8 cellular contexts compared by ENCODE assay signal in the genomic region with DNA sequence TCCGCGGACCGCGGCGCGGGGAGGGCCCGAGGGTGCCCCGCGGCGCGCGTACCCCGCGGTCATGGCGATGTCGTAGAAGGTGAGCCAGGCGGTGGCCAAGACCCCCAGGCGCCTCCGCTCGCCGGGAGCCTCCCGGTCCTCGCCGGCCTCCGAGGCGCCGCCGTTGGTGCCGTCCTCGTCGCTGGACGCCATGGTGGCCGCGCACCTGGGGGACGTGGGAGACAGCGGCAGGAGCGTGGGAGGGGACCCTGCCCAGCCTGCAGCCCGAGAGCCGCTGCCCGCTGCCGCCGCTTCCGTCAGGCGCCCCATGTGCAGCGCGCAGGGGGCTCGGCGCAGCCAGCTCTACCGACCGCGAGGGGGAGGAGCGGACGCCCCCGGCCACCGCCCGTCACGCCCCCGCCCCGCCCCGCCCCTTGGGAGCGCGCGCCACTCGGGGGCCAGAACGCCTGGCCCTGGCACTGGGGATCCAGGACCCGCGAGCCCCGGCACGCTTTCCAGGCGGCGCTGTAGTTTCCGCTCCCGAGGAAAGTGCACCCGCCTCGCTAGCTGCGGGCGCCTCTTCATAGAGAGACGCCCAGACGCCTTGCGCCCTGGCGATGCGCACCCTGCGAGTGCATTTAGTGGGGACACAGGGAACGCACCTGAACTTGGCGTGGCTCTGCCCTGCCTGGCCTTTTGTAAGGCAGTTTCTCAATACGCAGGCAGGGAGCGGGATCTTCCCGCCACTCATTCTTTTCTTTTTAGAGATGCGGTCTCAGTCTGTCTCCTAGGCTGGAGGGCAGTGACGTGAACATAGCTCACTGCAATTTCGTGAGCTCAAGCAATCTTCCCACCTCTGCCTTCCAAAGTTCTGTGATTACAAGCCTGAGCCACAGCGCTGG. TPM values are rescaled to one million over a fixed set of nuclear protein-coding genes. Genes with fewer than 3 reads are reported as not detected.
DNase-seq lines count a peak whose midpoint lies in the region; ATAC-seq and TF ChIP-seq lines count a peak whose summit lies in the region.

A gene with protein sequence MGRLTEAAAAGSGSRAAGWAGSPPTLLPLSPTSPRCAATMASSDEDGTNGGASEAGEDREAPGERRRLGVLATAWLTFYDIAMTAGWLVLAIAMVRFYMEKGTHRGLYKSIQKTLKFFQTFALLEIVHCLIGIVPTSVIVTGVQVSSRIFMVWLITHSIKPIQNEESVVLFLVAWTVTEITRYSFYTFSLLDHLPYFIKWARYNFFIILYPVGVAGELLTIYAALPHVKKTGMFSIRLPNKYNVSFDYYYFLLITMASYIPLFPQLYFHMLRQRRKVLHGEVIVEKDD (minus strand): TSS at position 344 of the 881 bp plus-strand sequence. CDS start 35 bp downstream, at position 309.

- H3K27ac ChIP-seq in CD4-positive, alpha-beta T cell (ENCODE audit: low read depth, low read length) = no peak within 1 kb of the TSS
- H3K27ac ChIP-seq in PC-3 (ENCODE audit: low read length) (0 out of 2 replicates have a peak within 1 kb of the TSS, but pooled peaks have one; percentile 7), subcutaneous abdominal adipose tissue (ENCODE audit: low read depth, low read length) (peak within 1 kb of the TSS; percentile 54)

- peak in 9 of 10 experiments; percentile 5 to 52 (median 28) for DNase-seq in CD4-positive, alpha-beta T cell
- DNase-seq in PC-3 (peak; percentile 54), fibroblast of mammary gland (ENCODE audit: low read depth) (peak; percentile 68), natural killer cell (peak; percentile 38)
- peak; percentile 34 for DNase-seq in activated T-helper 2 cell treated with anti-CD3 and anti-CD28 coated beads, Interferon-gamma antibody, Interleukin-2, Interleukin-4, amounts not matched to agents 10 μg/mL and 5 μg/mL and 100 μg/mL, durations not matched to agents 14 hours and 24 hours and 36 hours (ENCODE audit: low spot score)

- H3F3A ChIP-seq in PC-3 (ENCODE audit: low read length, unreplicated experiment) = no peaks in the 10 kb centered on the region

- H3K27me3 Mint-ChIP-seq in CD4-positive, alpha-beta T cell = peaks cover 18% of the 10 kb centered on the region
- H3K27me3 Mint-ChIP-seq in activated T-helper 2 cell treated with anti-CD3 and anti-CD28 coated beads, Interferon-gamma antibody, Interleukin-2, Interleukin-4, amounts not matched to agents 10 μg/mL and 5 μg/mL and 100 μg/mL, durations not matched to agents 14 hours and 24 hours and 36 hours (ENCODE audit: low read depth) = peaks cover 29% of the 10 kb centered on the region
- peaks cover 5 to 22% of the 10 kb centered on the region in 2 donors for H3K27me3 Mint-ChIP-seq in natural killer cell (ENCODE audit: low read depth in 2 of 2)

- H3K27ac Mint-ChIP-seq in CD4-positive, alpha-beta T cell = no peak within 1 kb of the TSS
- H3K27ac Mint-ChIP-seq in activated T-helper 2 cell treated with anti-CD3 and anti-CD28 coated beads, Interferon-gamma antibody, Interleukin-2, Interleukin-4, amounts not matched to agents 10 μg/mL and 5 μg/mL and 100 μg/mL, durations not matched to agents 14 hours and 24 hours and 36 hours = peak within 1 kb of the TSS; percentile 77
- peak within 1 kb of the TSS in 1 of 2 donors; percentile 59 for H3K27ac Mint-ChIP-seq in natural killer cell

- H3K9ac ChIP-seq in PC-3 (ENCODE audit: low read length) = peak within 1 kb of the TSS; percentile 31; the same call in 1 of the 2 replicates
- H3K9ac ChIP-seq in subcutaneous abdominal adipose tissue (ENCODE audit: low read length in 5 of 5) = peak within 1 kb of the TSS in 4 of 5 donors; percentile 30 to 67 (median 59)

- intact Hi-C loops in CD4-positive, alpha-beta T cell (cut with DNase I, micrococcal nuclease) = loop anchor here in 1 of 2 experiments (2.0 kb wide), 1 partner anchor 70 kb away; no protein-coding TSS in a partner anchor
- intact Hi-C loops in PC-3 (cut with micrococcal nuclease) (loop anchor here (2.0 kb wide), 1 partner anchor 28 kb away; the partner anchor contains the start of gene STAM), natural killer cell (cut with micrococcal nuclease) (loop anchor here (2.0 kb wide), 1 partner anchor 28 kb away; the partner anchor contains the start of gene STAM)
- intact Hi-C loops in activated T-helper 2 cell treated with anti-CD3 and anti-CD28 coated beads, Interferon-gamma antibody, Interleukin-2, Interleukin-4, amounts not matched to agents 10 μg/mL and 5 μg/mL and 100 μg/mL, durations not matched to agents 14 hours and 24 hours and 36 hours (cut with micrococcal nuclease) = loop anchor here (1.0 kb wide), 1 partner anchor 27 kb away; the partner anchor contains the start of gene STAM

- no TSS peak for BruUV-seq in PC-3 (replicated peaks; lab: Mats Ljungman, UMichigan)

- H4K20me1 ChIP-seq in PC-3 (ENCODE audit: low read length) = no peaks in the 10 kb centered on the region

- peak within 1 kb of the TSS; percentile 88 for H3K4me2 ChIP-seq in PC-3 (ENCODE audit: low read length)

- peaks cover 5% of the 10 kb centered on the region for H3K27me3 ChIP-seq in CD4-positive, alpha-beta T cell (ENCODE audit: control insufficient read depth, insufficient read depth, low read length)
- H3K27me3 ChIP-seq in PC-3 (ENCODE audit: low read length) (no peaks in the 10 kb centered on the region), subcutaneous abdominal adipose tissue (ENCODE audit: control insufficient read depth in 5 of 5, insufficient read depth in 4 of 5, low read length in 5 of 5) (no peaks in the 10 kb centered on the region)

- CTCF ChIA-PET in CD4-positive, alpha-beta T cell (lab: Charles Lee) = interaction anchor here (1.1 to 1.4 kb wide), 3 partner anchors 27 to 120 kb away, joined by 3 to 4 read pairs (median 3); partner anchors contain the start of gene STAM
- CTCF ChIA-PET in PC-3 (lab: Charles Lee) = interaction anchor here (1.1 kb wide), 1 partner anchor 256 kb away, joined by 4 read pairs; no protein-coding TSS in a partner anchor

- no peaks in the 10 kb centered on the region for H3K9me2 ChIP-seq in PC-3 (replicated peaks; ENCODE audit: low read length)

- H3K36me3 ChIP-seq in PC-3 (ENCODE audit: low read depth, low read length) (no peaks in the 10 kb centered on the region), subcutaneous abdominal adipose tissue (ENCODE audit: control insufficient read depth in 5 of 5, insufficient read depth in 5 of 5, low read length in 5 of 5) (no peaks in the 10 kb centered on the region)

- H3K9me3 Mint-ChIP-seq in CD4-positive, alpha-beta T cell = no peaks in the 10 kb centered on the region
- H3K9me3 Mint-ChIP-seq in activated T-helper 2 cell treated with anti-CD3 and anti-CD28 coated beads, Interferon-gamma antibody, Interleukin-2, Interleukin-4, amounts not matched to agents 10 μg/mL and 5 μg/mL and 100 μg/mL, durations not matched to agents 14 hours and 24 hours and 36 hours = no peaks in the 10 kb centered on the region
- no peaks in the 10 kb centered on the region for H3K9me3 Mint-ChIP-seq in natural killer cell

- POLR2A ChIA-PET in CD4-positive, alpha-beta T cell (lab: Charles Lee) = interaction anchor here (1.0 to 2.4 kb wide), 2 partner anchors 27 to 52 kb away, joined by 4 to 19 read pairs; partner anchors contain the start of gene STAM
- POLR2A ChIA-PET in PC-3 (lab: Charles Lee; ENCODE audit: unreplicated experiment) = interaction anchor here (0.6 to 1.1 kb wide), 3 partner anchors 27 to 49 kb away, joined by 3 to 14 read pairs (median 5); partner anchors contain the start of gene STAM

- peaks cover 4% of the 10 kb centered on the region for H3K36me3 Mint-ChIP-seq in CD4-positive, alpha-beta T cell (ENCODE audit: low read depth)
- H3K36me3 Mint-ChIP-seq in activated T-helper 2 cell treated with anti-CD3 and anti-CD28 coated beads, Interferon-gamma antibody, Interleukin-2, Interleukin-4, amounts not matched to agents 10 μg/mL and 5 μg/mL and 100 μg/mL, durations not matched to agents 14 hours and 24 hours and 36 hours (ENCODE audit: low read depth) = no peaks in the 10 kb centered on the region
- no peaks in the 10 kb centered on the region for H3K36me3 Mint-ChIP-seq in natural killer cell

- peak within 1 kb of the TSS; percentile 91 for H2AFZ ChIP-seq in PC-3 (ENCODE audit: low read length)

- no peaks in the 10 kb centered on the region for H3K79me2 ChIP-seq in PC-3 (ENCODE audit: low read length)

- H3K9me3 ChIP-seq in CD4-positive, alpha-beta T cell (ENCODE audit: control insufficient read depth, low read length) = no peaks in the 10 kb centered on the region
- H3K9me3 ChIP-seq in PC-3 (ENCODE audit: low read length) = no peaks in the 10 kb centered on the region
- H3K9me3 ChIP-seq in subcutaneous abdominal adipose tissue (ENCODE audit: control insufficient read depth in 5 of 5, low read length in 5 of 5) = no peaks in the 10 kb centered on the region

- no peak for TF ChIP-seq CTCF in CD4-positive, alpha-beta T cell (IDR thresholded peaks at IDR 0.05)
- peak; percentile 24; the same call in 1 of the 2 replicates for TF ChIP-seq CTCF in PC-3 (conservative IDR thresholded peaks at IDR 0.05; ENCODE audit: low read depth, low read length)
- TF ChIP-seq CTCF in fibroblast of mammary gland (conservative IDR thresholded peaks at IDR 0.05; ENCODE audit: control insufficient read depth, insufficient read depth, low read depth, low read length) = no peak
- no peak for TF ChIP-seq CTCF in natural killer cell (IDR thresholded peaks at IDR 0.05)

- peak; percentile 73 for ATAC-seq in CD4-positive, alpha-beta T cell (ENCODE audit: poor library complexity)
- peak; percentile 53 for ATAC-seq in GM19328 (IDR thresholded peaks at IDR 0.05; ENCODE audit: unreplicated experiment)
- ATAC-seq in HG03442 (IDR thresholded peaks at IDR 0.05; ENCODE audit: unreplicated experiment) = peak; percentile 62
- ATAC-seq in PC-3 = peak; percentile 79
- peak; percentile 71 to 73 (median 73) for ATAC-seq in natural killer cell

- peak within 1 kb of the TSS; percentile 92 for H3K4me3 Mint-ChIP-seq in CD4-positive, alpha-beta T cell
- peak within 1 kb of the TSS; percentile 82 for H3K4me3 Mint-ChIP-seq in activated T-helper 2 cell treated with anti-CD3 and anti-CD28 coated beads, Interferon-gamma antibody, Interleukin-2, Interleukin-4, amounts not matched to agents 10 μg/mL and 5 μg/mL and 100 μg/mL, durations not matched to agents 14 hours and 24 hours and 36 hours (ENCODE audit: low read depth)
- H3K4me3 Mint-ChIP-seq in natural killer cell = peak within 1 kb of the TSS; percentile 90

- H3K4me1 ChIP-seq in PC-3 (ENCODE audit: insufficient read depth, low read length) (no peaks in the 10 kb centered on the region), subcutaneous abdominal adipose tissue (ENCODE audit: control insufficient read depth in 5 of 5, insufficient read depth in 5 of 5, low read length in 5 of 5) (peaks cover 2 to 12% (median 10%) of the 10 kb centered on the region in 5 donors)

- H3K4me3 ChIP-seq in PC-3 (ENCODE audit: low read length) (peak within 1 kb of the TSS; percentile 75), fibroblast of mammary gland (ENCODE audit: control insufficient read depth, low read depth, low read length) (peak within 1 kb of the TSS; percentile 59), subcutaneous abdominal adipose tissue (ENCODE audit: low read depth in 1 of 5, low read length in 5 of 5) (peak within 1 kb of the TSS; percentile 70 to 91 (median 80))

- peaks cover 6% of the 10 kb centered on the region for H3K4me1 Mint-ChIP-seq in CD4-positive, alpha-beta T cell (ENCODE audit: low read depth)
- H3K4me1 Mint-ChIP-seq in activated T-helper 2 cell treated with anti-CD3 and anti-CD28 coated beads, Interferon-gamma antibody, Interleukin-2, Interleukin-4, amounts not matched to agents 10 μg/mL and 5 μg/mL and 100 μg/mL, durations not matched to agents 14 hours and 24 hours and 36 hours (ENCODE audit: low read depth) = peaks cover 4% of the 10 kb centered on the region
- H3K4me1 Mint-ChIP-seq in natural killer cell = peaks cover 0 to 5% of the 10 kb centered on the region in 2 donors

RNA-seq across cellular contexts. Expression of the gene that starts here (rescaled TPM):
- total RNA-seq in CD4-positive, alpha-beta T cell = under 1 TPM; 0.75 to 0.77 TPM
- total RNA-seq in PC-3 (2014; rRNA removed) = 14.9 and 15.3 TPM in 2 replicates
- 6.0 and 6.6 TPM in 2 replicates for total RNA-seq in activated T-helper 2 cell treated with anti-CD3 and anti-CD28 coated beads, Interferon-gamma antibody, Interleukin-2, Interleukin-4, amounts not matched to agents 10 μg/mL and 5 μg/mL and 100 μg/mL, durations not matched to agents 14 hours and 24 hours and 36 hours
- 1 to 10 TPM in 1 of 3 donors, under 1 TPM in 2; 0.82 to 1.5 (median 0.87) TPM for total RNA-seq in natural killer cell

Comparison
In these comparisons a context has a peak if more than half of its experiments do, and no peak if none do; other contexts are left out.
1. Peak in DNase-seq and ATAC-seq in CD4-positive, alpha-beta T cell; RNA of the gene not detected or under 1 TPM.